Comparison of ENCODE assay signal across 1 cellular context in genomic region chr15:82392087-82392486, GRCh38. TPM values are rescaled to one million over a fixed set of nuclear protein-coding genes. Genes with fewer than 3 reads are reported as not detected.
"Had no signal": no experiment of that assay in that cellular context is flagged by ENCODE, and none has a peak within 500 bp of the region (broad histone marks: within the 10 kb centered on the region; RNA-seq: fewer than 3 reads in every experiment).

No MANE protein-coding gene starts in this region.

RNA-seq across cellular contexts. Expression of gene GOLGA6L10, which starts 42.8 kb away (rescaled TPM):
- polyA plus RNA-seq: GM23248 had no signal
